Comparison of ENCODE assay signal across 21 cellular contexts in the genomic region with DNA sequence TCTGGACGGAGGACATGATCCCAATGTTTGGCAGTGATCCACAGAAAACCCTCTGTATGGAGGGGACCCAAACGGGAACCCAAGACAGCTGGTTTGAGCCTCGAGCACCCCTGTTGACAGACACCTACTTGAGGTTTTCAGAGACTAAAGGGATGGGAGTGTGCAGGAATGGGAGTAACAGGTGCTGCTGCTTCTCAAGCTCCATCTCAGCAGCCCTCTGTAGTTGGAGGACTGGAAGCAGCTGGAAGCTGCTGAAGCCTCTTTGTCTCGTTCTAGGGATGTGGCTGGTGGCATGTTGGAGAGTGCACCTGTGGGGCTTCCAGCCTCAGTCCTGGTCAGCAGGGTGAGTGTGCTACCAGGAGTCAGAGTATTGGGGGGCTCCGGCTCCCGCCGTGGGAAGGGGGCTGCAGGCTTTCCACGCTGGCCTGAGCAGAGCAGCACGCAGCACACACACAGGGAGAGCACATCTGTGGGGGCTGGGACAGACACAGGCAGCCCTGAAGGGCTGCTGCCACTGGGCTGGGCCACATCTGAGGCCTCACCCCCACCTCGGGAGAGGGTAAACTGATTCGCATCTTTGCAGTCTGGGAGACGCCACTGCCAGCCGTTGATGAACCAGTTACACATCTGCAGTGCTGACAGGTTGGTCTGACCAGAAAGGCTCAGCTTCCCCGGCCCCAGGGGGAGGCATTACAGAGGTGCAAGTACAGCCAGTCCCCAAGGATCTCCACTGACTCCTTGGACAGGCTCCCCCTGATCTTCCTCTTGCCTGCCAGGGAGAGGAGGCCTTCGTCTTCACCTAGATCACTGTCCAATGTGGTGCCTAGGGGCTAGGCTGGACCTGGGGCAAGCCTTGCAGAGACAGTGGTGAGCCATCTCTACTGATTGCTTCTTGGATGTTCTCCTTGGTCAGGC. TPM values are rescaled to one million over a fixed set of nuclear protein-coding genes. Genes with fewer than 3 reads are reported as not detected.
DNase-seq lines count a peak whose midpoint lies in the region; ATAC-seq, FAIRE-seq and TF ChIP-seq lines count a peak whose summit lies in the region.
"Had no signal": no experiment of that assay in that cellular context is flagged by ENCODE, and none has a peak within 500 bp of the region (broad histone marks: within the 10 kb centered on the region; RNA-seq: fewer than 3 reads in every experiment).

No MANE protein-coding gene starts in this region.

- H3K27ac ChIP-seq in GM12878 (ENCODE audit: control insufficient read depth, insufficient read depth) = no peak overlapping the region
- H3K27ac ChIP-seq in neutrophil = peak overlapping the region; percentile 61
- H3K27ac ChIP-seq: colonic mucosa, left lung, spleen had no signal

- SMC1A ChIA-PET in GM12878 (lab: Charles Lee; ENCODE audit: uncharacterized antibody, unreplicated experiment) = no interaction called here

- H3K36me3 ChIP-seq in H7 (replicated peaks; ENCODE audit: control insufficient read depth, insufficient read depth, low read length) (no peaks in the 10 kb centered on the region), GM12878 (ENCODE audit: control insufficient read depth in 2 of 2, insufficient read depth in 2 of 2, low read length in 1 of 2) (no peaks in the 10 kb centered on the region), neutrophil (peaks cover 18% of the 10 kb centered on the region)
- H3K36me3 ChIP-seq: colonic mucosa, left lung, spleen had no signal

- no peak overlapping the region for H3K4me2 ChIP-seq in GM12878 (ENCODE audit: control insufficient read depth, insufficient read depth)

- no peak for TF ChIP-seq EP300 in GM12878 (IDR thresholded peaks at IDR 0.05; ENCODE audit: borderline replicate concordance in 1 of 2, control insufficient read depth in 1 of 2, low read depth in 2 of 2, low read length in 2 of 2)

- RAD21 ChIA-PET in GM12878 (lab: Charles Lee; ENCODE audit: unreplicated experiment) = no interaction called here

- no peak overlapping the region for H3K27ac Mint-ChIP-seq in activated CD4-positive, alpha-beta T cell treated with anti-CD3 and anti-CD28 coated beads for 36 hours
- H3K27ac Mint-ChIP-seq: activated T-helper 1 cell treated with anti-CD3 and anti-CD28 coated beads, Interleukin-12 subunit alpha, Interleukin-12 subunit beta, Interleukin-2, Interleukin-4 antibody, amounts not matched to agents 30 ng/mL and 10 ng/mL and 1 ng/mL, durations not matched to agents 14 hours and 24 hours and 36 hours; progenitor cell of endocrine pancreas had no signal

- intact Hi-C loops in activated CD4-positive, alpha-beta T cell treated with anti-CD3 and anti-CD28 coated beads for 36 hours (cut with DNase I, micrococcal nuclease) = no loop called here
- intact Hi-C loops in GM12878 (cut with micrococcal nuclease; ENCODE audit: unreplicated experiment) = no loop called here

- POLR2A ChIA-PET in activated CD4-positive, alpha-beta T cell treated with anti-CD3 and anti-CD28 coated beads for 36 hours (lab: Charles Lee) = no interaction called here
- POLR2A ChIA-PET in GM12878 (lab: Charles Lee) = no interaction called here

- TF ChIP-seq POLR2A in GM12878 (IDR thresholded peaks at IDR 0.05; ENCODE audit: low read depth, low read length) (no peak), erythroblast (IDR thresholded peaks at IDR 0.05; ENCODE audit: low read length) (no peak)

- H3K4me3 ChIP-seq in H7 (ENCODE audit: insufficient read depth, low read depth, low read length) (no peak overlapping the region), GM12878 (no peak overlapping the region), neutrophil (ENCODE audit: low read depth in 1 of 2, low read length in 1 of 2) (no peak overlapping the region)
- H3K4me3 ChIP-seq: colonic mucosa, left lung, spleen had no signal

- no TSS peak for BruUV-seq in GM12878 (replicated peaks; lab: Mats Ljungman, UMichigan)

- no peak overlapping the region for H2AFZ ChIP-seq in GM12878 (ENCODE audit: control insufficient read depth, low read depth, low read length)

- no peak overlapping the region for H3K9ac ChIP-seq in GM12878 (ENCODE audit: control insufficient read depth, insufficient read depth, low read length)

- peak; percentile 14 for ATAC-seq in activated CD4-positive, alpha-beta T cell treated with anti-CD3 and anti-CD28 coated beads for 36 hours
- ATAC-seq in GM12878 (peak; percentile 43), HG03135 (IDR thresholded peaks at IDR 0.05; ENCODE audit: unreplicated experiment) (no peak)
- ATAC-seq: left lung had no signal

- H3K36me3 Mint-ChIP-seq in activated CD4-positive, alpha-beta T cell treated with anti-CD3 and anti-CD28 coated beads for 36 hours (ENCODE audit: low read depth) = peaks cover 2% of the 10 kb centered on the region
- H3K36me3 Mint-ChIP-seq: CD8-positive, alpha-beta T cell had no signal

- WGBS in GM12878 (ENCODE audit: insufficient coverage, insufficient replicate concordance, low lambda C conversion rate, missing lambda C conversion rate) = over 99% methylated on average over 15 of the region's 15 CpGs

- FAIRE-seq in GM12878 (lab: Jason Lieb, UNC) = no peak
- FAIRE-seq: endothelial cell of umbilical vein, frontal cortex, urothelium cell line had no signal

- H3K4me1 Mint-ChIP-seq in activated CD4-positive, alpha-beta T cell treated with anti-CD3 and anti-CD28 coated beads for 36 hours = peaks cover 7% of the 10 kb centered on the region

- no peaks in the 10 kb centered on the region for H3K27me3 Mint-ChIP-seq in activated CD4-positive, alpha-beta T cell treated with anti-CD3 and anti-CD28 coated beads for 36 hours
- H3K27me3 Mint-ChIP-seq: progenitor cell of endocrine pancreas; stimulated activated naive CD8-positive, alpha-beta T cell treated with anti-CD3 and anti-CD28 coated beads, Interleukin-15, Interleukin-2, amounts not matched to agents 100 ng/mL and 50 ng/mL, for 24 hours had no signal

- no peak for TF ChIP-seq CTCF in GM12878 (IDR thresholded peaks at IDR 0.05 in 2 of 3, conservative IDR thresholded peaks at IDR 0.05 in 1 of 3; ENCODE audit: control insufficient read depth in 2 of 3, extremely low read depth in 1 of 3, insufficient read depth in 1 of 3, low read depth in 3 of 3, low read length in 3 of 3)
- TF ChIP-seq CTCF in neutrophil (IDR thresholded peaks at IDR 0.05) = no peak

- no peak overlapping the region for H3K4me3 Mint-ChIP-seq in activated CD4-positive, alpha-beta T cell treated with anti-CD3 and anti-CD28 coated beads for 36 hours
- H3K4me3 Mint-ChIP-seq: activated T-helper 1 cell treated with anti-CD3 and anti-CD28 coated beads, Interleukin-12 subunit alpha, Interleukin-12 subunit beta, Interleukin-2, Interleukin-4 antibody, amounts not matched to agents 30 ng/mL and 10 ng/mL and 1 ng/mL, durations not matched to agents 14 hours and 24 hours and 36 hours; CD8-positive, alpha-beta T cell; stimulated activated naive CD8-positive, alpha-beta T cell treated with anti-CD3 and anti-CD28 coated beads, Interleukin-15, Interleukin-2, amounts not matched to agents 100 ng/mL and 50 ng/mL, for 24 hours had no signal

- H3K79me2 ChIP-seq in GM12878 (ENCODE audit: control insufficient read depth, insufficient read depth, low read length) = no peaks in the 10 kb centered on the region

- no peaks in the 10 kb centered on the region for H3K27me3 ChIP-seq in H7 (ENCODE audit: control insufficient read depth, insufficient read depth, low read length)
- H3K27me3 ChIP-seq in GM12878 (replicated peaks in 1 of 2; ENCODE audit: control insufficient read depth in 2 of 2, insufficient read depth in 2 of 2, low read length in 1 of 2) = no peaks in the 10 kb centered on the region
- H3K27me3 ChIP-seq in neutrophil = no peaks in the 10 kb centered on the region
- H3K27me3 ChIP-seq: colonic mucosa, left lung, spleen had no signal

- 0 out of 2 replicates have a peak, but pooled peaks cover 2% of the 10 kb centered on the region for H3K4me1 ChIP-seq in GM12878 (ENCODE audit: control insufficient read depth, insufficient read depth, low read length)
- peaks cover 0 to 6% of the 10 kb centered on the region in 2 experiments for H3K4me1 ChIP-seq in neutrophil (ENCODE audit: control insufficient read depth in 1 of 2, insufficient read depth in 1 of 2, low read depth in 1 of 2, low read length in 1 of 2)
- H3K4me1 ChIP-seq: colonic mucosa, left lung, spleen had no signal

- in situ Hi-C loops in GM12878 (cut with MboI) = no loop called here

- no peak for DNase-seq in activated CD4-positive, alpha-beta T cell treated with anti-CD3 and anti-CD28 coated beads for 36 hours
- DNase-seq in activated CD4-positive, alpha-beta T cell treated with anti-CD3 and anti-CD28 coated beads, Interleukin-2, amount 50 U/mL, for 1 hour = no peak
- DNase-seq in H7 (peak; percentile 30), GM12878 (ENCODE audit: low read depth, low spot score) (no peak), SHP77 treated with DMSO at 0.1 percent for 48 hours (lab: John Stamatoyannopoulos, UW) (no peak), erythroblast (lab: John Stamatoyannopoulos, UW) (no peak)
- DNase-seq: ACHN; activated CD4-positive, alpha-beta T cell treated with anti-CD3 and anti-CD28 coated beads, Interleukin-2, amount 50 U/mL, for 48 hours; CD8-positive, alpha-beta T cell; colonic mucosa; left lung; NCI-H1436 treated with DMSO at 0.1 percent for 48 hours; spleen had no signal

- no peak for TF ChIP-seq RAD21 in GM12878 (IDR thresholded peaks at IDR 0.05; ENCODE audit: insufficient read depth, low read depth, low read length)

- H4K20me1 ChIP-seq in GM12878 (ENCODE audit: control insufficient read depth, insufficient read depth) = no peaks in the 10 kb centered on the region

- CTCF ChIA-PET in activated CD4-positive, alpha-beta T cell treated with anti-CD3 and anti-CD28 coated beads for 36 hours (lab: Charles Lee) = no interaction called here
- CTCF ChIA-PET in GM12878 (lab: Yijun Ruan, JAX) = no interaction called here

- no peaks in the 10 kb centered on the region for H3K9me3 ChIP-seq in GM12878 (replicated peaks; ENCODE audit: control insufficient read depth, insufficient read depth, low read length)
- no peaks in the 10 kb centered on the region for H3K9me3 ChIP-seq in neutrophil
- H3K9me3 ChIP-seq: colonic mucosa, left lung had no signal

- H3K9me3 Mint-ChIP-seq in activated CD4-positive, alpha-beta T cell treated with anti-CD3 and anti-CD28 coated beads for 36 hours (ENCODE audit: low read depth) = peaks cover 2% of the 10 kb centered on the region

RNA-seq across cellular contexts. Expression of gene ADSS2, which starts 56.6 kb away (rescaled TPM):
- total RNA-seq in activated CD4-positive, alpha-beta T cell treated with anti-CD3 and anti-CD28 coated beads for 36 hours = 10 to 100 TPM; 43.6 to 52.8 TPM
- total RNA-seq in H7 (2014; rRNA removed; shearing (Covaris generic)) = 80.5 and 110 TPM in 2 replicates
- total RNA-seq in GM12878 (2013; cell fraction: nucleolus; rRNA removed) = 83.9 and 86.4 TPM in 2 replicates
- total RNA-seq in GM12878 (2014; rRNA removed) (36.4 and 45.2 TPM in 2 replicates), GM12878 (2014; rRNA removed; fragmentation: Illumina TruSeq; extraction: Trizol) (42.0 and 45.3 TPM in 2 replicates), GM12878 (2021) (38.3 and 41.5 TPM in 2 replicates)
- polyA plus RNA-seq in GM12878 (2011; ENCODE audit: low read depth) = 16.6 TPM
- polyA plus RNA-seq in GM12878 (2011; rRNA removed) (39.8 and 68.1 TPM in 2 replicates), GM12878 (2014; fragmentation: Illumina TruSeq; extraction: Trizol) (49.3 and 62.7 TPM in 2 replicates), GM12878 (2014; fragmentation: Nextera tagmentation; extraction: Ambion mirVana) (10 to 100 TPM in 1 of 2 experiments, 1 to 10 TPM in 1; 8.1 to 15.6 TPM), GM12878 (2014; rRNA removed) (38.6 and 47.8 TPM in 2 replicates), GM12878 (2016; fragmentation: Nextera tagmentation; extraction: Ambion mirVana) (10 to 100 TPM; 38.0 to 43.5 TPM)
- 12.3 and 13.9 TPM in 2 replicates for polyA plus RNA-seq in GM12878 (2011; cell fraction: cytosol; rRNA removed)
- polyA plus RNA-seq in GM12878 (2011; cell fraction: nucleus; rRNA removed) = 19.8 and 26.7 TPM in 2 replicates
- polyA plus RNA-seq in GM12878 (2012) = 24.8 and 28.8 TPM in 2 replicates
- polyA minus RNA-seq in GM12878 (2011; rRNA and poly(A)+ RNA removed) = 11.4 and 17.5 TPM in 2 replicates
- polyA minus RNA-seq in GM12878 (2011; cell fraction: cytosol; rRNA and poly(A)+ RNA removed) = 10.8 and 12.1 TPM in 2 replicates
- polyA minus RNA-seq in GM12878 (2011; cell fraction: nucleus; rRNA and poly(A)+ RNA removed) = 14.4 and 30.3 TPM in 2 replicates
